In the genomic region with DNA sequence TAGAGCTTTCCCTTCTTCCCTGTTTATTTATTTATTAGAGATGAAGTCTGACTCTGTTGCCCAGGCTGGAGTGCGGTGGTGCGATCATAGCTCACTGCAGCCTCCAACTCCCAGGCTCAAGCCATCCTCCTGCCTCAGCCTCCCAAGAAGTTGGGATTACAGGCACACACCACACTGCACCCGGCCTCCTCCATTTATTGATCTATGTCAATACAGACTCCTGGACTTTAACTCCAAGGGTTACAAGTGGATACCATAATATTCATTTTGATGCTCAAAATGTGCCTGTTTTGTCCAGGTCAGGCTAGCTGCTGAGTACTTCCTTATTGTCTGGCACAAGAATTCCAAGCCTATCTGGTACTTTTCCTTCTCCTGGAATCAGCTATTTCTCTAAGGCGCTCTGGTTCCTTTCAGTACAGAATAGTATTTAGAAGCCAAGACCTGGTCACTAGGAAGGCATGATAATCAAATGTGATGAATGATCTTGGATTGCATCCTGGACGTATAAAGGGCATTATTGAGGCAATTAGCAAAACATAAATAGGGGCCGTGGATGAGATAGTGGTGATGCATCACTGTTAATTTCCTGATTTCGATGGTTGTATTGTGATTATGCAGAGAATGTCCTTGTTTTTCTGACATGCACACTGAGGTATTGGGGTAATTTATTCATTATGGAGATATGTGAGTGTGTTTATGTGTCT, we compare ENCODE assay signal across 1 cellular context.
A peak's percentile ranks its signal among the peaks of the same experiment; 100 is the strongest.
TF ChIP-seq lines count a peak whose summit lies in the region.

No MANE protein-coding gene starts in this region.

TF ChIP-seq in liver, 16 proteins besides CTCF, POLR2A, EP300 and RAD21:
- TF ChIP-seq SP1 (IDR thresholded peaks at IDR 0.05) (peak; percentile 37), RXRA (IDR thresholded peaks at IDR 0.05) (peak; percentile 24 to 29), HNF4A (conservative IDR thresholded peaks at IDR 0.05) (peak; percentile 76 to 92), FOXA2 (IDR thresholded peaks at IDR 0.05) (peak; percentile 33), HNF4G (IDR thresholded peaks at IDR 0.05) (peak; percentile 53), FOXA1 (IDR thresholded peaks at IDR 0.05) (no peak), GABPA (IDR thresholded peaks at IDR 0.05 in 1 of 2, conservative IDR thresholded peaks at IDR 0.05 in 1 of 2) (no peak), NR2F2 (IDR thresholded peaks at IDR 0.05) (peak; percentile 41), EGR1 (IDR thresholded peaks at IDR 0.05; ENCODE audit: low read depth in 2 of 2) (no peak)
- TF ChIP-seq, protein P1, sequence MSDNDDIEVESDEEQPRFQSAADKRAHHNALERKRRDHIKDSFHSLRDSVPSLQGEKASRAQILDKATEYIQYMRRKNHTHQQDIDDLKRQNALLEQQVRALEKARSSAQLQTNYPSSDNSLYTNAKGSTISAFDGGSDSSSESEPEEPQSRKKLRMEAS (IDR thresholded peaks at IDR 0.05) = no peak
- TF ChIP-seq, protein P2, sequence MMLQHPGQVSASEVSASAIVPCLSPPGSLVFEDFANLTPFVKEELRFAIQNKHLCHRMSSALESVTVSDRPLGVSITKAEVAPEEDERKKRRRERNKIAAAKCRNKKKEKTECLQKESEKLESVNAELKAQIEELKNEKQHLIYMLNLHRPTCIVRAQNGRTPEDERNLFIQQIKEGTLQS (IDR thresholded peaks at IDR 0.05) = no peak
- TF ChIP-seq, protein P3, sequence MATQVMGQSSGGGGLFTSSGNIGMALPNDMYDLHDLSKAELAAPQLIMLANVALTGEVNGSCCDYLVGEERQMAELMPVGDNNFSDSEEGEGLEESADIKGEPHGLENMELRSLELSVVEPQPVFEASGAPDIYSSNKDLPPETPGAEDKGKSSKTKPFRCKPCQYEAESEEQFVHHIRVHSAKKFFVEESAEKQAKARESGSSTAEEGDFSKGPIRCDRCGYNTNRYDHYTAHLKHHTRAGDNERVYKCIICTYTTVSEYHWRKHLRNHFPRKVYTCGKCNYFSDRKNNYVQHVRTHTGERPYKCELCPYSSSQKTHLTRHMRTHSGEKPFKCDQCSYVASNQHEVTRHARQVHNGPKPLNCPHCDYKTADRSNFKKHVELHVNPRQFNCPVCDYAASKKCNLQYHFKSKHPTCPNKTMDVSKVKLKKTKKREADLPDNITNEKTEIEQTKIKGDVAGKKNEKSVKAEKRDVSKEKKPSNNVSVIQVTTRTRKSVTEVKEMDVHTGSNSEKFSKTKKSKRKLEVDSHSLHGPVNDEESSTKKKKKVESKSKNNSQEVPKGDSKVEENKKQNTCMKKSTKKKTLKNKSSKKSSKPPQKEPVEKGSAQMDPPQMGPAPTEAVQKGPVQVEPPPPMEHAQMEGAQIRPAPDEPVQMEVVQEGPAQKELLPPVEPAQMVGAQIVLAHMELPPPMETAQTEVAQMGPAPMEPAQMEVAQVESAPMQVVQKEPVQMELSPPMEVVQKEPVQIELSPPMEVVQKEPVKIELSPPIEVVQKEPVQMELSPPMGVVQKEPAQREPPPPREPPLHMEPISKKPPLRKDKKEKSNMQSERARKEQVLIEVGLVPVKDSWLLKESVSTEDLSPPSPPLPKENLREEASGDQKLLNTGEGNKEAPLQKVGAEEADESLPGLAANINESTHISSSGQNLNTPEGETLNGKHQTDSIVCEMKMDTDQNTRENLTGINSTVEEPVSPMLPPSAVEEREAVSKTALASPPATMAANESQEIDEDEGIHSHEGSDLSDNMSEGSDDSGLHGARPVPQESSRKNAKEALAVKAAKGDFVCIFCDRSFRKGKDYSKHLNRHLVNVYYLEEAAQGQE (IDR thresholded peaks at IDR 0.05) = no peak
